In the genomic region with DNA sequence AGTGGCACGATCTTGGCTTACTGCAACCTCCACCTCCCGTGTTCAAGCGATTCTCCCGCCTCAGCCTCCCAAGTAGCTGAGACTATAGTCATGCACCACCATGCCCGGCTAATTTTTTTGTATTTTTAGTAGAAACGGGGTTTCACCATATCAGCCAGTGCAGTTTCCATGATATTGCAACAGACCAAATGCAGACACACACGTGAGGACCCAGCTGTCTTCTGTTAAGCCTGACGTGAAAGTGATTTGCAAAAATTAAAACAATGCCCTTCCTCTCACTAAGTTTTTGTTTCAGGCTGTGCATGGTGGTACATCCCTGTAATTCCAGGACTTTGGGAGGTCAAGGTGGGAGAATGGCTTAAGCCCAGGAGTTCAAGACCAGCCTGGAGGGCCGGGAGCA, we compare ENCODE assay signal across 7 cellular contexts. TPM values are rescaled to one million over a fixed set of nuclear protein-coding genes. Genes with fewer than 3 reads are reported as not detected.
DNase-seq lines count a peak whose midpoint lies in the region; ATAC-seq, FAIRE-seq and TF ChIP-seq lines count a peak whose summit lies in the region.
"Not testable (repeated sequence)": the region's sequence is repeated elsewhere in the genome, so short reads cannot be mapped to it uniquely, and the experiment has no call there.

No MANE protein-coding gene starts in this region.

- not testable (repeated sequence) for H3K36me3 Mint-ChIP-seq in HFFc6 (ENCODE audit: low read depth)

- ATAC-seq in K562, HepG2: not testable (repeated sequence)

- H3K4me3 ChIP-seq in K562; fibroblast of mammary gland (ENCODE audit: control insufficient read depth, low read depth, low read length); HepG2 (replicated peaks in 1 of 3; ENCODE audit: insufficient read depth in 1 of 3, low read depth in 2 of 3, low read length in 3 of 3): not testable (repeated sequence)

- H3K9me3 ChIP-seq in K562 (replicated peaks; ENCODE audit: control insufficient read depth, insufficient read depth, low read depth, low read length); HepG2 (ENCODE audit: low read length): not testable (repeated sequence)

- not testable (repeated sequence) for H3K27me3 Mint-ChIP-seq in HFFc6 (ENCODE audit: insufficient read depth)

- peak; percentile 40 for DNase-seq in CD1c-positive myeloid dendritic cell (ENCODE audit: extremely low spot score)
- DNase-seq in HFFc6; K562 (ENCODE audit: extremely low read depth in 1 of 4, low spot score in 3 of 4); HepG2 (ENCODE audit: low spot score): not testable (repeated sequence)
- DNase-seq in NOMO-1 (lab: John Stamatoyannopoulos, UW; ENCODE audit: unreplicated experiment in 2 of 2): peak; percentile 62 to 76
- peak; percentile 49 for DNase-seq in SIG-M5 (lab: John Stamatoyannopoulos, UW)
- peak; percentile 61 for DNase-seq in fibroblast of mammary gland (ENCODE audit: low read depth)

- 40% methylated on average over 9 of the region's 9 CpGs for WGBS in K562 (ENCODE audit: insufficient coverage, low coverage, missing lambda C conversion rate)
- WGBS in HepG2 (ENCODE audit: low lambda C conversion rate): 28% methylated on average over 8 of the region's 9 CpGs

- TF ChIP-seq CTCF in HFFc6 (IDR thresholded peaks at IDR 0.05); K562 (IDR thresholded peaks at IDR 0.05 in 2 of 3, conservative IDR thresholded peaks at IDR 0.05 in 1 of 3; ENCODE audit: insufficient read depth in 2 of 3, low read depth in 1 of 3, low read length in 3 of 3); fibroblast of mammary gland (conservative IDR thresholded peaks at IDR 0.05; ENCODE audit: control insufficient read depth, insufficient read depth, low read depth, low read length); HepG2 (CRISPR knock-in tag; IDR thresholded peaks at IDR 0.05): not testable (repeated sequence)

- not testable (repeated sequence) for H3K27ac ChIP-seq in K562 (ENCODE audit: extremely low read depth, low read depth, low read length); HepG2 (ENCODE audit: extremely low read length, insufficient read depth, low read length)

- not testable (repeated sequence) for H4K20me1 ChIP-seq in K562 (replicated peaks; ENCODE audit: control insufficient read depth, insufficient read depth, low read length); HepG2 (ENCODE audit: insufficient read depth, low read length)

- H3K4me1 ChIP-seq in K562 (replicated peaks in 1 of 2; ENCODE audit: control insufficient read depth in 2 of 2, insufficient read depth in 2 of 2, low read length in 2 of 2): peaks cover 2 to 19% of the 10 kb centered on the region in 2 experiments; a peak in 3 of 5 replicates
- peaks cover 37% of the 10 kb centered on the region for H3K4me1 ChIP-seq in HepG2 (ENCODE audit: insufficient read depth, low read length)

- not testable (repeated sequence) for H3K79me2 ChIP-seq in K562 (ENCODE audit: control insufficient read depth, insufficient read depth, low read length); HepG2 (ENCODE audit: insufficient read depth, low read length)

- not testable (repeated sequence) for H3K4me3 Mint-ChIP-seq in HFFc6

- H3K4me2 ChIP-seq in K562 (ENCODE audit: insufficient read depth, low read length); HepG2 (ENCODE audit: low read depth, low read length): not testable (repeated sequence)

- H3K27me3 ChIP-seq in K562 (ENCODE audit: control insufficient read depth in 2 of 2, insufficient read depth in 2 of 2, low read length in 2 of 2); HepG2 (ENCODE audit: control insufficient read depth in 1 of 2, insufficient read depth in 2 of 2, low read length in 2 of 2): not testable (repeated sequence)

- H2AFZ ChIP-seq in K562 (ENCODE audit: low read depth, low read length); HepG2 (ENCODE audit: low read length): not testable (repeated sequence)

- H3K9me3 Mint-ChIP-seq in HFFc6: not testable (repeated sequence)

- not testable (repeated sequence) for H3K9me1 ChIP-seq in K562 (ENCODE audit: control insufficient read depth, insufficient read depth, low read length)

- CTCF ChIA-PET in K562 (lab: Yijun Ruan, JAX; ENCODE audit: low intra/inter-chr PET ratio); HepG2 (lab: Yijun Ruan, JAX; ENCODE audit: low intra/inter-chr PET ratio, low total read pairs): not testable (repeated sequence)

- POLR2A ChIA-PET in K562 (lab: Yijun Ruan, JAX) (interaction anchor here (0.6 to 2.8 kb wide), 11 partner anchors 9 to 1847 kb away, joined by 3 to 12 read pairs (median 3); partner anchors contain the start of gene FOSB), HepG2 (lab: Yijun Ruan, JAX) (interaction anchor here (1.0 to 1.8 kb wide), 2 partner anchors 9 to 48 kb away, joined by 3 to 5 read pairs; no protein-coding TSS in a partner anchor)

- H3K9ac ChIP-seq in K562 (ENCODE audit: insufficient read depth in 1 of 2, low read depth in 2 of 2, low read length in 2 of 2); HepG2 (ENCODE audit: insufficient read depth, low read depth, low read length): not testable (repeated sequence)

- BruUV-seq in K562 (replicated peaks; lab: Mats Ljungman, UMichigan); HepG2 (replicated peaks; lab: Mats Ljungman, UMichigan): not testable (repeated sequence)

- in situ Hi-C loops in K562 (cut with MboI); HepG2 (cut with HindIII; ENCODE audit: extremely low pct_ligation_motif_present, low pct_unique_long_range_greater_than_20kb): not testable (repeated sequence)

- intact Hi-C loops in K562 (cut with micrococcal nuclease); HepG2 (cut with micrococcal nuclease; ENCODE audit: unreplicated experiment): not testable (repeated sequence)

- H3K27ac Mint-ChIP-seq in HFFc6: peak overlapping the region; percentile 57

- not testable (repeated sequence) for H3K36me3 ChIP-seq in K562 (ENCODE audit: control insufficient read depth, insufficient read depth, low read length); HepG2 (replicated peaks in 1 of 2; ENCODE audit: control insufficient read depth in 1 of 2, insufficient read depth in 2 of 2, low read length in 2 of 2)

- not testable (repeated sequence) for TF ChIP-seq POLR2A in K562 (conservative IDR thresholded peaks at IDR 0.05); HepG2 (IDR thresholded peaks at IDR 0.05; ENCODE audit: insufficient read depth in 1 of 2, low read depth in 2 of 2, low read length in 2 of 2)

- TF ChIP-seq RAD21 in K562 (CRISPR knock-in tag; conservative IDR thresholded peaks at IDR 0.05 in 1 of 2, IDR thresholded peaks at IDR 0.05 in 1 of 2); HepG2 (CRISPR knock-in tag; IDR thresholded peaks at IDR 0.05): not testable (repeated sequence)

- TF ChIP-seq EP300 in K562 (IDR thresholded peaks at IDR 0.05; ENCODE audit: low read length); HepG2 (IDR thresholded peaks at IDR 0.05; ENCODE audit: low read depth in 2 of 2, low read length in 2 of 2); HepG2 (CRISPR knock-in tag; IDR thresholded peaks at IDR 0.05; ENCODE audit: borderline replicate concordance): not testable (repeated sequence)

- H3K4me1 Mint-ChIP-seq in HFFc6 (ENCODE audit: low read depth): peaks cover 28% of the 10 kb centered on the region

- FAIRE-seq in K562 (lab: Jason Lieb, UNC); HepG2 (lab: Jason Lieb, UNC): not testable (repeated sequence)

RNA-seq across cellular contexts. Expression of gene ERCC1, which starts 7.3 kb away (rescaled TPM):
- total RNA-seq in HFFc6 (2021; fragmentation: NEBNext Ultra II Directional; extraction: Animal tissue kit (Norgen Biotek cat#: 25700)): 100 to 1,000 TPM; 106 to 129 (median 117) TPM
- 39.0 and 101 TPM in 2 replicates for total RNA-seq in K562 (2011; cell fraction: chromatin; rRNA removed; ENCODE audit: low replicate concordance)
- total RNA-seq in K562 (2011; cell fraction: nucleolus; rRNA removed): 64.0 and 74.7 TPM in 2 replicates
- total RNA-seq in K562 (2011; cell fraction: nucleoplasm; rRNA removed): 56.7 and 74.6 TPM in 2 replicates
- total RNA-seq in K562 (2014; rRNA removed): 87.1 and 89.4 TPM in 2 replicates
- total RNA-seq in K562 (2014; rRNA removed; fragmentation: Illumina TruSeq; extraction: Trizol): 31.1 and 37.7 TPM in 2 replicates
- 49.9 and 57.3 TPM in 2 replicates for total RNA-seq in K562 (2015; rRNA removed; fragmentation: Illumina TruSeq; extraction: Trizol)
- total RNA-seq in K562 (2021): 75.1 and 75.5 TPM in 2 replicates
- polyA plus RNA-seq in K562 (2011; rRNA removed): 60.0 and 67.5 TPM in 2 replicates
- polyA plus RNA-seq in K562 (2011; cell fraction: cytosol; rRNA removed): 85.4 and 165 TPM in 2 replicates
- 90.3 and 164 TPM in 2 replicates for polyA plus RNA-seq in K562 (2011; cell fraction: nucleus; rRNA removed)
- polyA plus RNA-seq in K562 (2012): 61.5 and 139 TPM in 2 replicates
- polyA plus RNA-seq in K562 (2014; fragmentation: Illumina TruSeq; extraction: Trizol): 70.3 and 86.8 TPM in 2 replicates
- 10 to 100 TPM in 1 of 2 experiments, 1 to 10 TPM in 1; 9.3 to 17.0 TPM for polyA plus RNA-seq in K562 (2014; fragmentation: Nextera tagmentation; extraction: Ambion mirVana)
- 92.6 and 95.8 TPM in 2 replicates for polyA plus RNA-seq in K562 (2014; rRNA removed)
- 19.6 and 33.4 TPM in 2 replicates for polyA minus RNA-seq in K562 (2011; rRNA and poly(A)+ RNA removed)
- polyA minus RNA-seq in K562 (2011; cell fraction: cytosol; rRNA and poly(A)+ RNA removed): 57.8 and 74.6 TPM in 2 replicates
- polyA minus RNA-seq in K562 (2011; cell fraction: nucleus; rRNA and poly(A)+ RNA removed): 37.8 and 41.3 TPM in 2 replicates
- 39.3 and 40.0 TPM in 2 replicates for total RNA-seq in HepG2 (2016; rRNA removed; fragmentation: Illumina TruSeq; extraction: Trizol)
- total RNA-seq in HepG2 (2016; cell fraction: cytosol; rRNA removed; fragmentation: Illumina TruSeq; extraction: Trizol; ENCODE audit: low read depth): 45.6 and 63.1 TPM in 2 replicates
- total RNA-seq in HepG2 (2016; cell fraction: insoluble cytoplasmic fraction; rRNA removed; fragmentation: Illumina TruSeq; extraction: Trizol): 33.8 and 46.8 TPM in 2 replicates
- total RNA-seq in HepG2 (2016; cell fraction: membrane; rRNA removed; fragmentation: Illumina TruSeq; extraction: Trizol): 47.2 and 50.6 TPM in 2 replicates
- total RNA-seq in HepG2 (2016; cell fraction: nucleus; rRNA removed; fragmentation: Illumina TruSeq; extraction: Trizol): 15.5 and 16.4 TPM in 2 replicates
- 66.4 and 76.6 TPM in 2 replicates for polyA plus RNA-seq in HepG2 (2011; rRNA removed)
- 48.2 and 78.5 TPM in 2 replicates for polyA plus RNA-seq in HepG2 (2011; cell fraction: cytosol; rRNA removed)
- polyA plus RNA-seq in HepG2 (2011; cell fraction: nucleus; rRNA removed): 84.4 and 86.6 TPM in 2 replicates
- 38.8 and 40.5 TPM in 2 replicates for polyA plus RNA-seq in HepG2 (2012)
- 57.8 and 73.2 TPM in 2 replicates for polyA plus RNA-seq in HepG2 (2016; cell fraction: cytosol; fragmentation: Illumina TruSeq; extraction: Trizol; ENCODE audit: low read depth)
- 53.9 and 54.0 TPM in 2 replicates for polyA plus RNA-seq in HepG2 (2016; cell fraction: insoluble cytoplasmic fraction; fragmentation: Illumina TruSeq; extraction: Trizol; ENCODE audit: low read depth)
- 53.9 and 61.0 TPM in 2 replicates for polyA plus RNA-seq in HepG2 (2016; cell fraction: membrane; fragmentation: Illumina TruSeq; extraction: Trizol; ENCODE audit: low read depth)
- polyA plus RNA-seq in HepG2 (2016; cell fraction: nucleus; fragmentation: Illumina TruSeq; extraction: Trizol; ENCODE audit: insufficient read depth, low read depth): 40.4 and 44.1 TPM in 2 replicates
- 68.2 and 77.1 TPM in 2 replicates for polyA minus RNA-seq in HepG2 (2011; rRNA and poly(A)+ RNA removed; ENCODE audit: low replicate concordance)
- polyA minus RNA-seq in HepG2 (2011; cell fraction: cytosol; rRNA and poly(A)+ RNA removed): 28.0 and 42.8 TPM in 2 replicates
- polyA minus RNA-seq in HepG2 (2011; cell fraction: nucleus; rRNA and poly(A)+ RNA removed): 23.7 and 24.2 TPM in 2 replicates

RNA-seq across cellular contexts. Expression of gene POLR1G, which starts 24.6 kb away (rescaled TPM):
- 10 to 100 TPM; 13.7 to 25.8 (median 15.1) TPM for total RNA-seq in HFFc6 (2021; fragmentation: NEBNext Ultra II Directional; extraction: Animal tissue kit (Norgen Biotek cat#: 25700))
- 7.5 and 14.6 TPM in 2 replicates for total RNA-seq in K562 (2011; cell fraction: chromatin; rRNA removed; ENCODE audit: low replicate concordance)
- total RNA-seq in K562 (2011; cell fraction: nucleolus; rRNA removed): 11.1 and 14.3 TPM in 2 replicates
- total RNA-seq in K562 (2011; cell fraction: nucleoplasm; rRNA removed): 9.8 and 10.3 TPM in 2 replicates
- total RNA-seq in K562 (2014; rRNA removed) (36.6 and 50.6 TPM in 2 replicates), K562 (2014; rRNA removed; fragmentation: Illumina TruSeq; extraction: Trizol) (19.7 and 22.7 TPM in 2 replicates), K562 (2015; rRNA removed; fragmentation: Illumina TruSeq; extraction: Trizol) (50.1 and 51.0 TPM in 2 replicates), K562 (2021) (27.4 and 32.1 TPM in 2 replicates), HepG2 (2016; rRNA removed; fragmentation: Illumina TruSeq; extraction: Trizol) (20.8 and 23.3 TPM in 2 replicates)
- polyA plus RNA-seq in K562 (2011; rRNA removed) (8.5 and 9.7 TPM in 2 replicates), K562 (2014; fragmentation: Illumina TruSeq; extraction: Trizol) (32.6 and 37.4 TPM in 2 replicates), K562 (2014; fragmentation: Nextera tagmentation; extraction: Ambion mirVana) (1 to 10 TPM; 3.0 to 6.4 TPM), K562 (2014; rRNA removed) (29.2 and 31.7 TPM in 2 replicates), HepG2 (2011; rRNA removed) (3.5 and 4.3 TPM in 2 replicates)
- polyA plus RNA-seq in K562 (2011; cell fraction: cytosol; rRNA removed): 11.0 and 17.1 TPM in 2 replicates
- 3.6 and 6.6 TPM in 2 replicates for polyA plus RNA-seq in K562 (2011; cell fraction: nucleus; rRNA removed)
- polyA plus RNA-seq in K562 (2012): 5.1 and 14.9 TPM in 2 replicates
- 4.5 and 4.9 TPM in 2 replicates for polyA minus RNA-seq in K562 (2011; rRNA and poly(A)+ RNA removed)
- polyA minus RNA-seq in K562 (2011; cell fraction: cytosol; rRNA and poly(A)+ RNA removed): 12.2 and 12.9 TPM in 2 replicates
- 3.0 and 3.8 TPM in 2 replicates for polyA minus RNA-seq in K562 (2011; cell fraction: nucleus; rRNA and poly(A)+ RNA removed)
- 2.6 TPM in 2 replicates for total RNA-seq in HepG2 (2016; cell fraction: cytosol; rRNA removed; fragmentation: Illumina TruSeq; extraction: Trizol; ENCODE audit: low read depth)
- 19.8 and 20.1 TPM in 2 replicates for total RNA-seq in HepG2 (2016; cell fraction: insoluble cytoplasmic fraction; rRNA removed; fragmentation: Illumina TruSeq; extraction: Trizol)
- 7.7 and 8.2 TPM in 2 replicates for total RNA-seq in HepG2 (2016; cell fraction: membrane; rRNA removed; fragmentation: Illumina TruSeq; extraction: Trizol)
- total RNA-seq in HepG2 (2016; cell fraction: nucleus; rRNA removed; fragmentation: Illumina TruSeq; extraction: Trizol): 9.2 and 11.6 TPM in 2 replicates
- 2.5 and 3.4 TPM in 2 replicates for polyA plus RNA-seq in HepG2 (2011; cell fraction: cytosol; rRNA removed)
- polyA plus RNA-seq in HepG2 (2011; cell fraction: nucleus; rRNA removed): 2.3 and 2.6 TPM in 2 replicates
- 3.3 and 3.7 TPM in 2 replicates for polyA plus RNA-seq in HepG2 (2012)
- 1.6 and 1.7 TPM in 2 replicates for polyA plus RNA-seq in HepG2 (2016; cell fraction: cytosol; fragmentation: Illumina TruSeq; extraction: Trizol; ENCODE audit: low read depth)
- 21.9 and 22.7 TPM in 2 replicates for polyA plus RNA-seq in HepG2 (2016; cell fraction: insoluble cytoplasmic fraction; fragmentation: Illumina TruSeq; extraction: Trizol; ENCODE audit: low read depth)
- polyA plus RNA-seq in HepG2 (2016; cell fraction: membrane; fragmentation: Illumina TruSeq; extraction: Trizol; ENCODE audit: low read depth): 5.1 and 5.5 TPM in 2 replicates
- 16.0 and 16.6 TPM in 2 replicates for polyA plus RNA-seq in HepG2 (2016; cell fraction: nucleus; fragmentation: Illumina TruSeq; extraction: Trizol; ENCODE audit: insufficient read depth, low read depth)
- polyA minus RNA-seq in HepG2 (2011; rRNA and poly(A)+ RNA removed; ENCODE audit: low replicate concordance): 4.8 and 9.0 TPM in 2 replicates
- 4.7 and 6.7 TPM in 2 replicates for polyA minus RNA-seq in HepG2 (2011; cell fraction: cytosol; rRNA and poly(A)+ RNA removed)
- polyA minus RNA-seq in HepG2 (2011; cell fraction: nucleus; rRNA and poly(A)+ RNA removed): 1.7 and 1.9 TPM in 2 replicates

RNA-seq across cellular contexts. Expression of gene PPP1R13L, which starts 26.1 kb away (rescaled TPM):
- total RNA-seq in HFFc6 (2021; fragmentation: NEBNext Ultra II Directional; extraction: Animal tissue kit (Norgen Biotek cat#: 25700)): 10 to 100 TPM; 10.2 to 24.7 (median 22.2) TPM
- total RNA-seq in K562 (2011; cell fraction: chromatin; rRNA removed; ENCODE audit: low replicate concordance): 13.7 and 25.0 TPM in 2 replicates
- 14.5 and 17.6 TPM in 2 replicates for total RNA-seq in K562 (2011; cell fraction: nucleolus; rRNA removed)
- total RNA-seq in K562 (2011; cell fraction: nucleoplasm; rRNA removed): 15.8 and 21.6 TPM in 2 replicates
- total RNA-seq in K562 (2014; rRNA removed): 2.3 TPM in 2 replicates
- 0.84 and 1.0 TPM in 2 replicates for total RNA-seq in K562 (2014; rRNA removed; fragmentation: Illumina TruSeq; extraction: Trizol)
- 0.83 and 0.94 TPM in 2 replicates for total RNA-seq in K562 (2015; rRNA removed; fragmentation: Illumina TruSeq; extraction: Trizol)
- total RNA-seq in K562 (2021): 4.5 and 6.7 TPM in 2 replicates
- polyA plus RNA-seq in K562 (2011; rRNA removed): 2.0 and 6.6 TPM in 2 replicates
- polyA plus RNA-seq in K562 (2011; cell fraction: cytosol; rRNA removed): 2.6 and 3.5 TPM in 2 replicates
- polyA plus RNA-seq in K562 (2011; cell fraction: nucleus; rRNA removed): 16.5 and 21.1 TPM in 2 replicates
- polyA plus RNA-seq in K562 (2012): 7.4 and 23.3 TPM in 2 replicates
- 2.7 and 3.6 TPM in 2 replicates for polyA plus RNA-seq in K562 (2014; fragmentation: Illumina TruSeq; extraction: Trizol)
- polyA plus RNA-seq in K562 (2014; fragmentation: Nextera tagmentation; extraction: Ambion mirVana): under 1 TPM; 0.32 to 0.82 TPM
- polyA plus RNA-seq in K562 (2014; rRNA removed): 1.7 and 3.7 TPM in 2 replicates
- polyA minus RNA-seq in K562 (2011; rRNA and poly(A)+ RNA removed): 1.6 and 2.6 TPM in 2 replicates
- polyA minus RNA-seq in K562 (2011; cell fraction: cytosol; rRNA and poly(A)+ RNA removed): 2.4 and 7.6 TPM in 2 replicates
- polyA minus RNA-seq in K562 (2011; cell fraction: nucleus; rRNA and poly(A)+ RNA removed): 3.1 and 6.1 TPM in 2 replicates
- 1.3 and 1.6 TPM in 2 replicates for total RNA-seq in HepG2 (2016; rRNA removed; fragmentation: Illumina TruSeq; extraction: Trizol)
- total RNA-seq in HepG2 (2016; cell fraction: cytosol; rRNA removed; fragmentation: Illumina TruSeq; extraction: Trizol; ENCODE audit: low read depth): 1.1 TPM in 2 replicates
- total RNA-seq in HepG2 (2016; cell fraction: insoluble cytoplasmic fraction; rRNA removed; fragmentation: Illumina TruSeq; extraction: Trizol): 1.5 and 1.9 TPM in 2 replicates
- total RNA-seq in HepG2 (2016; cell fraction: membrane; rRNA removed; fragmentation: Illumina TruSeq; extraction: Trizol): 2.2 and 2.4 TPM in 2 replicates
- total RNA-seq in HepG2 (2016; cell fraction: nucleus; rRNA removed; fragmentation: Illumina TruSeq; extraction: Trizol): 3.1 and 3.3 TPM in 2 replicates
- 6.6 and 8.8 TPM in 2 replicates for polyA plus RNA-seq in HepG2 (2011; rRNA removed)
- polyA plus RNA-seq in HepG2 (2011; cell fraction: cytosol; rRNA removed): 3.8 and 5.5 TPM in 2 replicates
- 38.9 and 47.2 TPM in 2 replicates for polyA plus RNA-seq in HepG2 (2011; cell fraction: nucleus; rRNA removed)
- 18.0 and 19.6 TPM in 2 replicates for polyA plus RNA-seq in HepG2 (2012)
- polyA plus RNA-seq in HepG2 (2016; cell fraction: cytosol; fragmentation: Illumina TruSeq; extraction: Trizol; ENCODE audit: low read depth): 0.78 and 1.1 TPM in 2 replicates
- 3.8 and 3.9 TPM in 2 replicates for polyA plus RNA-seq in HepG2 (2016; cell fraction: insoluble cytoplasmic fraction; fragmentation: Illumina TruSeq; extraction: Trizol; ENCODE audit: low read depth)
- 1.6 and 1.9 TPM in 2 replicates for polyA plus RNA-seq in HepG2 (2016; cell fraction: membrane; fragmentation: Illumina TruSeq; extraction: Trizol; ENCODE audit: low read depth)
- polyA plus RNA-seq in HepG2 (2016; cell fraction: nucleus; fragmentation: Illumina TruSeq; extraction: Trizol; ENCODE audit: insufficient read depth, low read depth): 8.3 and 10.5 TPM in 2 replicates
- polyA minus RNA-seq in HepG2 (2011; rRNA and poly(A)+ RNA removed; ENCODE audit: low replicate concordance): 6.9 and 17.3 TPM in 2 replicates
- polyA minus RNA-seq in HepG2 (2011; cell fraction: cytosol; rRNA and poly(A)+ RNA removed): 13.4 and 14.9 TPM in 2 replicates
- polyA minus RNA-seq in HepG2 (2011; cell fraction: nucleus; rRNA and poly(A)+ RNA removed): 8.0 and 9.2 TPM in 2 replicates

RNA-seq across cellular contexts. Expression of gene FOSB, which starts 36.8 kb away (rescaled TPM):
- 10 to 100 TPM; 35.0 to 71.5 (median 62.9) TPM for total RNA-seq in HFFc6 (2021; fragmentation: NEBNext Ultra II Directional; extraction: Animal tissue kit (Norgen Biotek cat#: 25700))
- total RNA-seq in K562 (2011; cell fraction: chromatin; rRNA removed; ENCODE audit: low replicate concordance): 2.1 and 8.8 TPM in 2 replicates
- 4.2 and 6.7 TPM in 2 replicates for total RNA-seq in K562 (2011; cell fraction: nucleolus; rRNA removed)
- total RNA-seq in K562 (2011; cell fraction: nucleoplasm; rRNA removed): 3.9 and 4.5 TPM in 2 replicates
- 1.2 and 1.6 TPM in 2 replicates for total RNA-seq in K562 (2014; rRNA removed)
- total RNA-seq in K562 (2014; rRNA removed; fragmentation: Illumina TruSeq; extraction: Trizol): 0.73 TPM in 2 replicates
- total RNA-seq in K562 (2015; rRNA removed; fragmentation: Illumina TruSeq; extraction: Trizol): 0.18 and 0.26 TPM in 2 replicates
- total RNA-seq in K562 (2021): 2.4 and 2.7 TPM in 2 replicates
- 0.25 and 0.27 TPM in 2 replicates for polyA plus RNA-seq in K562 (2011; rRNA removed)
- polyA plus RNA-seq in K562 (2011; cell fraction: cytosol; rRNA removed): 0.32 and 0.52 TPM in 2 replicates
- 1.8 and 3.8 TPM in 2 replicates for polyA plus RNA-seq in K562 (2011; cell fraction: nucleus; rRNA removed)
- polyA plus RNA-seq in K562 (2012): 0.76 and 1.3 TPM in 2 replicates
- polyA plus RNA-seq in K562 (2014; fragmentation: Illumina TruSeq; extraction: Trizol): 1.2 and 1.4 TPM in 2 replicates
- polyA plus RNA-seq in K562 (2014; fragmentation: Nextera tagmentation; extraction: Ambion mirVana): under 1 TPM; 0.11 to 0.30 TPM
- polyA plus RNA-seq in K562 (2014; rRNA removed): 0.93 and 2.9 TPM in 2 replicates
- polyA minus RNA-seq in K562 (2011; rRNA and poly(A)+ RNA removed): 0.54 and 0.77 TPM in 2 replicates
- polyA minus RNA-seq in K562 (2011; cell fraction: cytosol; rRNA and poly(A)+ RNA removed): 0.55 and 0.76 TPM in 2 replicates
- 2.8 and 3.6 TPM in 2 replicates for polyA minus RNA-seq in K562 (2011; cell fraction: nucleus; rRNA and poly(A)+ RNA removed)
- total RNA-seq in HepG2 (2016; rRNA removed; fragmentation: Illumina TruSeq; extraction: Trizol): 0.21 and 6.0 TPM in 2 replicates
- 0.79 and 0.91 TPM in 2 replicates for total RNA-seq in HepG2 (2016; cell fraction: cytosol; rRNA removed; fragmentation: Illumina TruSeq; extraction: Trizol; ENCODE audit: low read depth)
- total RNA-seq in HepG2 (2016; cell fraction: insoluble cytoplasmic fraction; rRNA removed; fragmentation: Illumina TruSeq; extraction: Trizol): 0.37 and 5.7 TPM in 2 replicates
- total RNA-seq in HepG2 (2016; cell fraction: membrane; rRNA removed; fragmentation: Illumina TruSeq; extraction: Trizol): 0.93 and 1.2 TPM in 2 replicates
- 17.8 and 18.2 TPM in 2 replicates for total RNA-seq in HepG2 (2016; cell fraction: nucleus; rRNA removed; fragmentation: Illumina TruSeq; extraction: Trizol)
- polyA plus RNA-seq in HepG2 (2011; rRNA removed): 2.8 TPM in 2 replicates
- 0.67 and 0.69 TPM in 2 replicates for polyA plus RNA-seq in HepG2 (2011; cell fraction: cytosol; rRNA removed)
- polyA plus RNA-seq in HepG2 (2011; cell fraction: nucleus; rRNA removed): 23.1 and 35.9 TPM in 2 replicates
- 0.51 and 1.1 TPM in 2 replicates for polyA plus RNA-seq in HepG2 (2012)
- not detected in 2 replicates for polyA plus RNA-seq in HepG2 (2016; cell fraction: cytosol; fragmentation: Illumina TruSeq; extraction: Trizol; ENCODE audit: low read depth)
- 0.35 and 0.74 TPM in 2 replicates for polyA plus RNA-seq in HepG2 (2016; cell fraction: insoluble cytoplasmic fraction; fragmentation: Illumina TruSeq; extraction: Trizol; ENCODE audit: low read depth)
- 0.17 and 0.41 TPM in 2 replicates for polyA plus RNA-seq in HepG2 (2016; cell fraction: membrane; fragmentation: Illumina TruSeq; extraction: Trizol; ENCODE audit: low read depth)
- polyA plus RNA-seq in HepG2 (2016; cell fraction: nucleus; fragmentation: Illumina TruSeq; extraction: Trizol; ENCODE audit: insufficient read depth, low read depth): 17.9 and 36.0 TPM in 2 replicates
- 16.2 and 24.3 TPM in 2 replicates for polyA minus RNA-seq in HepG2 (2011; rRNA and poly(A)+ RNA removed; ENCODE audit: low replicate concordance)
- polyA minus RNA-seq in HepG2 (2011; cell fraction: cytosol; rRNA and poly(A)+ RNA removed): 1.5 and 2.2 TPM in 2 replicates
- polyA minus RNA-seq in HepG2 (2011; cell fraction: nucleus; rRNA and poly(A)+ RNA removed): 32.3 and 48.2 TPM in 2 replicates
